In the genomic region with DNA sequence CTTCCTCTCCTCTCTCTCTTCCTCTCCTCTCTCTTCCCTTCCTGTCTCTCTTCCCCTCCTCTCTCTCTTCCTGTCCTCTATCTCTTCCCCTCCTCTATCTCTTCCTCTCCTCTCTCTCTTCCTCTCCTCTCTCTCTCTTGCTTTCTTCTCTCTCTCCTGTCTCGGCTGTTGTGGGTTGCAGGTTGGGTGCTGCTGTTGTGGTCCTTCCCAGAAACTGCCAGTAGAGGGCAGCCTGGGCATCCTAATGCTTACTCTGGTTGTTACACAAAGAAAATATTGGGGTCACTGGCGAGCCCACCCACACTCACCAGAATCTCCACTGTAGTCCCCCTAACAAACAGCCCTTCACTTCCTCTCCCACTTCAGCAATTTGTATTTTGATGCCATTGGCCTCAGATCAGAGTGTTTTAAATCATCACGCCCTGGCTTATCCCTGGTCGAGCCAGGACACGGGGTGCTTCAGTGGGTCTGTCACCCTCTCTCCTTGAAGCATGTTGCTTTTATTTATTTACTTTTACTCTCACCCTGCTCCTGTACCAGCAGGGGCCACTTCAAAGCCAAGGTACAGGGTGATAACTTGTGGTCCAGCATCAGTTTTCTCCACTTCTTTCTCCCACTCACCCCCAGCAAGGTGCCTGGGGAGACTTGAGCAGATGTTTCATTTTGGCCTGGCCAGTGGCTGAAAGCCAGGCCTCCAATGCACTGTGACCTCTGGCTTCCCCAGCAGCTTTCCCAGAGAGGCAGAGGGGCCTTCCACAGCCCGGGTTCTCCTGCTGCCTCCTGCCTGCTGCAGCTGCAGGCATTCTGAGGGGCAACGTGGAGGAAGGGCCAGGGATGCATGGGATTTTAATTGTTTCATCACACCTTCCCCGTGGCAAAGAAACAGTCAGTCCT, we compare ENCODE assay signal across 8 cellular contexts. TPM values are rescaled to one million over a fixed set of nuclear protein-coding genes. Genes with fewer than 3 reads are reported as not detected.
DNase-seq lines count a peak whose midpoint lies in the region; ATAC-seq and TF ChIP-seq lines count a peak whose summit lies in the region.

No MANE protein-coding gene starts in this region.

- POLR2A ChIA-PET in T-cell (lab: Charles Lee), result no interaction called here

- CTCF ChIA-PET in T-cell (lab: Charles Lee), result interaction anchor here in 1 of 2 donors (0.6 kb wide), 1 partner anchor 19 kb away, joined by 3 read pairs; no protein-coding TSS in a partner anchor

- peaks cover 0 to 4% of the 10 kb centered on the region in 2 donors for H3K27me3 Mint-ChIP-seq in T-cell

- no peaks in the 10 kb centered on the region for H3K9me3 Mint-ChIP-seq in T-cell

- H3K4me3 ChIP-seq in HFF-Myc (replicated peaks; ENCODE audit: low read depth, low read length), result no peak overlapping the region

- TF ChIP-seq CTCF in HFF-Myc (IDR thresholded peaks at IDR 0.05; ENCODE audit: low read depth, low read length, missing control alignments), result peak; percentile 81

- no peak overlapping the region for H3K4me3 Mint-ChIP-seq in T-cell

- DNase-seq in COR-L47 (lab: John Stamatoyannopoulos, UW) (peak; percentile 14), HFF-Myc (ENCODE audit: extremely low read depth, low read depth) (no peak), T-cell (peak in 33 of 34 experiments; percentile 26 to 71 (median 59)), astrocyte of the hippocampus (ENCODE audit: low read depth, low spot score) (peak; percentile 71), iPS-NIHi11 (ENCODE audit: low spot score) (peak; percentile 53)
- peak; percentile 43 to 57 for DNase-seq in stimulated activated CD4-positive, alpha-beta T cell treated with anti-CD3 and anti-CD28 coated beads, Interleukin-1b, Interleukin-23, amount 100 ng/mL, for 4 hours (ENCODE audit: low read depth in 2 of 2)

- peak overlapping the region; percentile 78 to 79 for H3K27ac Mint-ChIP-seq in T-cell

- peaks cover 23 to 26% (median 24%) of the 10 kb centered on the region in 3 donors for H3K4me1 Mint-ChIP-seq in T-cell

- H3K36me3 Mint-ChIP-seq in T-cell, result no peaks in the 10 kb centered on the region

- ATAC-seq in T-cell (replicated peaks in 1 of 4) (peak; percentile 57 to 67 (median 65)), HG02970 (IDR thresholded peaks at IDR 0.05; ENCODE audit: low FRiP score, unreplicated experiment) (no peak), HG02763 (IDR thresholded peaks at IDR 0.05; ENCODE audit: unreplicated experiment) (no peak)

RNA-seq across cellular contexts. Expression of gene MMP15, which starts 4.7 kb away (rescaled TPM):
- 1 to 10 TPM in 2 of 5 donors, under 1 TPM in 3; 0.30 to 1.3 (median 0.85) TPM for total RNA-seq in T-cell

RNA-seq across cellular contexts. Expression of gene USB1, which starts 19.7 kb away (rescaled TPM):
- 10 to 100 TPM; 31.7 to 44.2 (median 41.3) TPM for total RNA-seq in T-cell

RNA-seq across cellular contexts. Expression of gene ZNF319, which starts 20.4 kb away (rescaled TPM):
- 10 to 100 TPM; 14.9 to 25.4 (median 20.4) TPM for total RNA-seq in T-cell

RNA-seq across cellular contexts. Expression of gene CNGB1, which starts 49.9 kb away (rescaled TPM):
- total RNA-seq in T-cell, result not detected

Comparison
In these comparisons a context has a peak if more than half of its experiments do, and no peak if none do; other contexts are left out.
1. ATAC-seq: peak in T-cell (4 of 4); none in HG02970 (single experiment) and HG02763 (single experiment).